Comparison of ENCODE assay signal across 1 cellular context in genomic region chr11:1337647-1338007, GRCh38.
TF ChIP-seq lines count a peak whose summit lies in the region.

No MANE protein-coding gene starts in this region.

TF ChIP-seq in SK-N-SH, 30 proteins besides CTCF, POLR2A, EP300 and RAD21 (continued from another document):
- TF ChIP-seq IRF3 (IDR thresholded peaks at IDR 0.05; ENCODE audit: low read depth, low read length) (no peak), MAX (IDR thresholded peaks at IDR 0.05; ENCODE audit: low read depth) (no peak), FOXJ3 (CRISPR knock-in tag; IDR thresholded peaks at IDR 0.05) (no peak), FOSL2 (IDR thresholded peaks at IDR 0.05; ENCODE audit: borderline replicate concordance, low read depth) (no peak), RXRA (IDR thresholded peaks at IDR 0.05; ENCODE audit: borderline replicate concordance, low read depth) (no peak), SIN3A (IDR thresholded peaks at IDR 0.05; ENCODE audit: borderline replicate concordance, low read depth, low read length) (no peak), TEAD4 (IDR thresholded peaks at IDR 0.05; ENCODE audit: borderline replicate concordance, insufficient read depth) (no peak), CHD2 (IDR thresholded peaks at IDR 0.05; ENCODE audit: low read length, partially characterized antibody) (no peak), SMC3 (IDR thresholded peaks at IDR 0.05; ENCODE audit: low read depth, low read length) (no peak), MEF2A (IDR thresholded peaks at IDR 0.05; ENCODE audit: borderline replicate concordance, low read depth) (no peak), REST (IDR thresholded peaks at IDR 0.05; ENCODE audit: low read depth, low read length) (no peak)
